8 cellular contexts compared by ENCODE assay signal in genomic region chr5:14871573-14872069, GRCh38. TPM values are rescaled to one million over a fixed set of nuclear protein-coding genes. Genes with fewer than 3 reads are reported as not detected.
DNase-seq lines count a peak whose midpoint lies in the region; ATAC-seq and TF ChIP-seq lines count a peak whose summit lies in the region.

TSS of gene ANKH (minus strand) at chr5:14871778. CDS start at chr5:14871447, 331 bp downstream.

- peak within 1 kb of the TSS; percentile 33 for H3K9ac ChIP-seq in HUES6 (ENCODE audit: low read length)

- H3K36me3 Mint-ChIP-seq in activated T-helper 17 cell treated with anti-CD3 and anti-CD28 coated beads, Interleukin-2, amount 50 U/mL, for 72 hours (ENCODE audit: low read depth), result peaks cover 20% of the 10 kb centered on the region
- H3K36me3 Mint-ChIP-seq in natural killer cell, result no peaks in the 10 kb centered on the region

- POLR2A ChIA-PET in Panc1 (lab: Charles Lee), result no interaction called here

- ATAC-seq in GM21447 (IDR thresholded peaks at IDR 0.05; ENCODE audit: unreplicated experiment) (peak; percentile 75), Panc1 (peak; percentile 98), natural killer cell (peak; percentile 86 to 97 (median 91))
- ATAC-seq in activated T-helper 17 cell treated with anti-CD3 and anti-CD28 coated beads, Interleukin-2, amount 50 U/mL, for 72 hours (replicated peaks), result peak; percentile 81

- BruUV-seq in Panc1 (replicated peaks; lab: Mats Ljungman, UMichigan), result no TSS peak

- H3K4me3 ChIP-seq in HUES6 (ENCODE audit: low read depth, low read length) (peak within 1 kb of the TSS; percentile 77), Panc1 (ENCODE audit: low read depth in 2 of 2, low read length in 2 of 2) (peak within 1 kb of the TSS; percentile 46 to 59), fibroblast of mammary gland (ENCODE audit: control insufficient read depth, low read depth, low read length) (peak within 1 kb of the TSS; percentile 71)

- peak within 1 kb of the TSS; percentile 98 for H3K27ac Mint-ChIP-seq in activated T-helper 17 cell treated with anti-CD3 and anti-CD28 coated beads, Interleukin-2, amount 50 U/mL, for 72 hours
- peak within 1 kb of the TSS; percentile 85 to 94 for H3K27ac Mint-ChIP-seq in natural killer cell

- peak; percentile 87 for TF ChIP-seq CTCF in Panc1 (IDR thresholded peaks at IDR 0.05)
- no peak for TF ChIP-seq CTCF in fibroblast of mammary gland (conservative IDR thresholded peaks at IDR 0.05; ENCODE audit: control insufficient read depth, insufficient read depth, low read depth, low read length)
- TF ChIP-seq CTCF in natural killer cell (IDR thresholded peaks at IDR 0.05), result no peak

- intact Hi-C loops in Panc1 (cut with micrococcal nuclease; ENCODE audit: unreplicated experiment), result loop anchor here (5.0 kb wide), 2 partner anchors 131 to 144 kb away; no protein-coding TSS in a partner anchor
- intact Hi-C loops in natural killer cell (cut with micrococcal nuclease), result loop anchor here (1.0 to 5.0 kb wide), 3 partner anchors 62 to 204 kb away; no protein-coding TSS in a partner anchor

- H3K36me3 ChIP-seq in HUES6 (ENCODE audit: control insufficient read depth, insufficient read depth, low read length), result no peaks in the 10 kb centered on the region
- H3K36me3 ChIP-seq in Panc1 (ENCODE audit: control insufficient read depth, insufficient read depth, low read length), result 0 out of 2 replicates have a peak, but pooled peaks cover 2% of the 10 kb centered on the region

- H3K4me1 ChIP-seq in HUES6 (ENCODE audit: control insufficient read depth, insufficient read depth, low read length), result peaks cover 8% of the 10 kb centered on the region; the same call in 1 of the 2 replicates
- H3K4me1 ChIP-seq in Panc1 (ENCODE audit: control insufficient read depth, insufficient read depth, low read length), result peaks cover 4% of the 10 kb centered on the region; the same call in 1 of the 2 replicates

- CTCF ChIA-PET in Panc1 (lab: Charles Lee), result interaction anchor here (0.6 kb wide), 1 partner anchor 62 kb away, joined by 3 read pairs; no protein-coding TSS in a partner anchor

- no peaks in the 10 kb centered on the region for H3K9me3 ChIP-seq in HUES6 (ENCODE audit: control insufficient read depth, insufficient read depth, low read depth, low read length)
- H3K9me3 ChIP-seq in Panc1 (ENCODE audit: control insufficient read depth, insufficient read depth, low read depth, low read length), result no peaks in the 10 kb centered on the region

- no peaks in the 10 kb centered on the region for H3K9me3 Mint-ChIP-seq in activated T-helper 17 cell treated with anti-CD3 and anti-CD28 coated beads, Interleukin-2, amount 50 U/mL, for 72 hours
- H3K9me3 Mint-ChIP-seq in natural killer cell, result no peaks in the 10 kb centered on the region

- H3K27ac ChIP-seq in HUES6 (ENCODE audit: low read depth, low read length) (no peak within 1 kb of the TSS), Panc1 (ENCODE audit: low read length) (no peak within 1 kb of the TSS)

- H3K27me3 Mint-ChIP-seq in activated T-helper 17 cell treated with anti-CD3 and anti-CD28 coated beads, Interleukin-2, amount 50 U/mL, for 72 hours, result no peaks in the 10 kb centered on the region
- peaks cover 8 to 9% of the 10 kb centered on the region in 2 donors for H3K27me3 Mint-ChIP-seq in natural killer cell (ENCODE audit: low read depth in 2 of 2)

- peaks cover 19% of the 10 kb centered on the region for H3K4me1 Mint-ChIP-seq in activated T-helper 17 cell treated with anti-CD3 and anti-CD28 coated beads, Interleukin-2, amount 50 U/mL, for 72 hours
- H3K4me1 Mint-ChIP-seq in natural killer cell, result peaks cover 26 to 29% of the 10 kb centered on the region in 2 donors

- in situ Hi-C loops in Panc1 (cut with HindIII; ENCODE audit: low pct_unique_long_range_greater_than_20kb, low sequenced_read_pairs), result no loop called here

- peak; percentile 57 for DNase-seq in DMS153 (lab: John Stamatoyannopoulos, UW)
- no peak for DNase-seq in Panc1 (ENCODE audit: low read depth, low spot score)
- peak; percentile 64 for DNase-seq in fibroblast of mammary gland (ENCODE audit: low read depth)
- peak; percentile 79 for DNase-seq in natural killer cell
- peak; percentile 80 for DNase-seq in stimulated activated naive CD4-positive, alpha-beta T cell treated with Interleukin-2 at 50 U/mL for 16 hours (lab: John Stamatoyannopoulos, UW)

- peak within 1 kb of the TSS; percentile 91 for H3K4me3 Mint-ChIP-seq in activated T-helper 17 cell treated with anti-CD3 and anti-CD28 coated beads, Interleukin-2, amount 50 U/mL, for 72 hours
- peak within 1 kb of the TSS; percentile 97 for H3K4me3 Mint-ChIP-seq in natural killer cell

- H3K27me3 ChIP-seq in HUES6 (ENCODE audit: control insufficient read depth, insufficient read depth, low read length) (peaks cover 47% of the 10 kb centered on the region), Panc1 (ENCODE audit: control insufficient read depth, insufficient read depth, low read length) (peaks cover 24% of the 10 kb centered on the region)

RNA-seq across cellular contexts. Expression of gene ANKH, which starts in this region (rescaled TPM):
- total RNA-seq in Panc1 (2021; ENCODE audit: unreplicated experiment) (11.2 TPM), natural killer cell (10 to 100 TPM; 52.9 to 78.0 (median 63.8) TPM)
- 9.7 TPM for polyA plus RNA-seq in Panc1 (2012; ENCODE audit: insufficient read length)
- total RNA-seq in activated T-helper 17 cell treated with anti-CD3 and anti-CD28 coated beads, Interleukin-2, amount 50 U/mL, for 72 hours, result 100 to 1,000 TPM; 101 to 193 TPM
